Comparison of ENCODE assay signal across 28 cellular contexts in genomic region chr18:10687161-10687925, GRCh38.
DNase-seq lines count a peak whose midpoint lies in the region; ATAC-seq, FAIRE-seq and TF ChIP-seq lines count a peak whose summit lies in the region.
"Had no signal": no experiment of that assay in that cellular context is flagged by ENCODE, and none has a peak within 500 bp of the region (broad histone marks: within the 10 kb centered on the region; RNA-seq: fewer than 3 reads in every experiment).

No MANE protein-coding gene starts in this region.

- no peaks in the 10 kb centered on the region for H3K36me3 Mint-ChIP-seq in endodermal cell (ENCODE audit: low read depth)
- H3K36me3 Mint-ChIP-seq: activated CD4-positive, alpha-beta memory T cell treated with anti-CD3 and anti-CD28 coated beads for 36 hours; CD4-positive, alpha-beta memory T cell; immature natural killer cell had no signal

- no peaks in the 10 kb centered on the region for H3K9me3 Mint-ChIP-seq in endodermal cell
- H3K9me3 Mint-ChIP-seq: activated CD4-positive, alpha-beta memory T cell treated with anti-CD3 and anti-CD28 coated beads for 36 hours; activated naive CD4-positive, alpha-beta T cell treated with anti-CD3 and anti-CD28 coated beads for 36 hours; neural crest cell; T-helper 2 cell treated with Interferon-gamma antibody and Interleukin-4, amounts not matched to agents 5 μg/mL and 100 μg/mL, for 36 hours had no signal

- no peak overlapping the region for H3K27ac ChIP-seq in RWPE2 (ENCODE audit: poor library complexity, severe bottlenecking)
- H3K27ac ChIP-seq in endodermal cell (ENCODE audit: low read depth, low read length): no peak overlapping the region
- H3K27ac ChIP-seq: gastroesophageal sphincter, Peyer's patch, right atrium auricular region had no signal

- no peak for TF ChIP-seq POLR2A in GM12892 (IDR thresholded peaks at IDR 0.05; ENCODE audit: low read depth, low read length)

- H3K4me1 Mint-ChIP-seq in endodermal cell: no peaks in the 10 kb centered on the region
- H3K4me1 Mint-ChIP-seq: CD4-positive, alpha-beta memory T cell; immature natural killer cell had no signal

- WGBS in endodermal cell (ENCODE audit: insufficient coverage in 1 of 2, insufficient read length in 1 of 2), 2 experiments: 80% methylated on average over 7 to 8 of the region's 8 CpGs

- no peaks in the 10 kb centered on the region for H3K27me3 Mint-ChIP-seq in endodermal cell (ENCODE audit: insufficient read depth)

- H3K36me3 ChIP-seq in RWPE2 (ENCODE audit: low read depth) (no peaks in the 10 kb centered on the region), endodermal cell (ENCODE audit: control insufficient read depth, insufficient read depth, low read length) (no peaks in the 10 kb centered on the region)
- H3K36me3 ChIP-seq: gastroesophageal sphincter, Peyer's patch, right atrium auricular region had no signal

- DNase-seq in COR-L47 (lab: John Stamatoyannopoulos, UW): peak; percentile 43
- no peak for DNase-seq in GM12892 (ENCODE audit: insufficient read length)
- peak; percentile 75 for DNase-seq in RWPE2 (ENCODE audit: low spot score)
- DNase-seq in glomerular visceral epithelial cell (ENCODE audit: extremely low spot score): peak; percentile 11
- no peak for DNase-seq in endodermal cell
- DNase-seq: activated CD4-positive, alpha-beta memory T cell treated with anti-CD3 and anti-CD28 coated beads for 36 hours; activated CD4-positive, alpha-beta T cell treated with anti-CD3 and anti-CD28 coated beads for 1 hour; activated naive CD4-positive, alpha-beta T cell treated with anti-CD3 and anti-CD28 coated beads for 36 hours; CD4-positive, alpha-beta memory T cell; hippocampal formation; immature natural killer cell; Kasumi-1; mesendoderm; NCI-H1048; NCI-H1694 treated with DMSO at 0.1 percent for 48 hours; NCI-H526; Peyer's patch; SIG-M5; stimulated activated CD4-positive, alpha-beta T cell treated with anti-CD3 and anti-CD28 coated beads, Interleukin-2, amount 100 ng/mL, for 24 hours; stimulated activated naive CD8-positive, alpha-beta T cell treated with anti-CD3 and anti-CD28 coated beads, Interleukin-15, Interleukin-2, amounts not matched to agents 100 U/mL and 50 U/mL, for 24 hours had no signal

- ATAC-seq in RWPE2 (ENCODE audit: low read depth) (peak; percentile 98), GM18517 (IDR thresholded peaks at IDR 0.05; ENCODE audit: unreplicated experiment) (no peak), GM19397 (IDR thresholded peaks at IDR 0.05; ENCODE audit: unreplicated experiment) (no peak)
- ATAC-seq: gastroesophageal sphincter; left lobe of liver; stimulated activated naive CD8-positive, alpha-beta T cell treated with anti-CD3 and anti-CD28 coated beads, Interleukin-15, Interleukin-2, amounts not matched to agents 100 U/mL and 50 U/mL, for 24 hours had no signal

- H3K9me3 ChIP-seq in RWPE2 (ENCODE audit: severe bottlenecking): no peaks in the 10 kb centered on the region
- H3K9me3 ChIP-seq in endodermal cell (ENCODE audit: control insufficient read depth, low read length): no peaks in the 10 kb centered on the region
- H3K9me3 ChIP-seq: gastroesophageal sphincter, Peyer's patch, right atrium auricular region had no signal

- no peak overlapping the region for H3K4me3 Mint-ChIP-seq in endodermal cell
- H3K4me3 Mint-ChIP-seq: activated CD4-positive, alpha-beta memory T cell treated with anti-CD3 and anti-CD28 coated beads for 36 hours; activated naive CD4-positive, alpha-beta T cell treated with anti-CD3 and anti-CD28 coated beads for 36 hours; CD4-positive, alpha-beta memory T cell; immature natural killer cell; neural crest cell; T-helper 2 cell treated with Interferon-gamma antibody and Interleukin-4, amounts not matched to agents 5 μg/mL and 100 μg/mL, for 36 hours had no signal

- no peak overlapping the region for H3K27ac Mint-ChIP-seq in endodermal cell
- H3K27ac Mint-ChIP-seq: activated CD4-positive, alpha-beta memory T cell treated with anti-CD3 and anti-CD28 coated beads for 36 hours; activated naive CD4-positive, alpha-beta T cell treated with anti-CD3 and anti-CD28 coated beads for 36 hours; CD4-positive, alpha-beta memory T cell; immature natural killer cell; T-helper 2 cell treated with Interferon-gamma antibody and Interleukin-4, amounts not matched to agents 5 μg/mL and 100 μg/mL, for 36 hours had no signal

- H3K9ac ChIP-seq in endodermal cell (ENCODE audit: extremely low read depth, low read length, poor library complexity, severe bottlenecking): no peak overlapping the region

- H3K4me1 ChIP-seq in RWPE2 (ENCODE audit: insufficient read depth, poor library complexity, severe bottlenecking): no peaks in the 10 kb centered on the region
- H3K4me1 ChIP-seq in endodermal cell (ENCODE audit: control insufficient read depth, insufficient read depth, low read length): no peaks in the 10 kb centered on the region
- H3K4me1 ChIP-seq: gastroesophageal sphincter, Peyer's patch, right atrium auricular region had no signal

- no peak for TF ChIP-seq CTCF in RWPE2 (IDR thresholded peaks at IDR 0.05; ENCODE audit: poor library complexity, severe bottlenecking)
- TF ChIP-seq CTCF in endodermal cell (conservative IDR thresholded peaks at IDR 0.05): no peak

- H3K4me3 ChIP-seq in RWPE2 (ENCODE audit: severe bottlenecking) (no peak overlapping the region), endodermal cell (ENCODE audit: low read length) (no peak overlapping the region)
- H3K4me3 ChIP-seq: gastroesophageal sphincter, Peyer's patch, right atrium auricular region had no signal

- peak; percentile 50 for FAIRE-seq in GM12892 (lab: Jason Lieb, UNC)
- FAIRE-seq: endometrium had no signal

- H3K27me3 ChIP-seq in RWPE2 (ENCODE audit: insufficient read depth, poor library complexity, severe bottlenecking): no peaks in the 10 kb centered on the region
- H3K27me3 ChIP-seq in endodermal cell (ENCODE audit: control insufficient read depth, insufficient read depth, low read length, poor library complexity, severe bottlenecking): no peaks in the 10 kb centered on the region
- H3K27me3 ChIP-seq: gastroesophageal sphincter, Peyer's patch, right atrium auricular region had no signal

Comparison
In these comparisons a context has a peak if more than half of its experiments do, and no peak if none do; other contexts are left out.
1. DNase-seq: peak in COR-L47 (single experiment), RWPE2 (single experiment) and glomerular visceral epithelial cell (single experiment); none in GM12892 (single experiment) and endodermal cell (single experiment).